In genomic region chr6:27617046-27617687, GRCh38 we compare ENCODE assay signal across 7 cellular contexts.
A peak's percentile ranks its signal among the peaks of the same experiment; 100 is the strongest.
DNase-seq lines count a peak whose midpoint lies in the region; ATAC-seq and TF ChIP-seq lines count a peak whose summit lies in the region.

No MANE protein-coding gene starts in this region.

- WGBS in GM23248 (ENCODE audit: low coverage in 1 of 2, low lambda C conversion rate in 2 of 2, missing lambda C conversion rate in 2 of 2), 2 experiments, result 1 to 2% methylated on average over 18 of the region's 18 CpGs
- 3% methylated on average over 18 of the region's 18 CpGs for WGBS in esophagus squamous epithelium, 2 donors

- H3K27ac ChIP-seq in GM23248 (no peak overlapping the region), PC-9 (peak overlapping the region; percentile 30), esophagus squamous epithelium (no peak overlapping the region)

- H2AFZ ChIP-seq in GM23248 (peak overlapping the region; percentile 97), PC-9 (peak overlapping the region; percentile 90)

- peak overlapping the region; percentile 58 for H3K9ac ChIP-seq in GM23248

- H3K4me1 ChIP-seq in GM23248 (ENCODE audit: insufficient read depth), result no peaks in the 10 kb centered on the region; the same call in 1 of the 2 replicates
- peaks cover 8% of the 10 kb centered on the region for H3K4me1 ChIP-seq in PC-9 (replicated peaks; ENCODE audit: insufficient read depth)
- H3K4me1 ChIP-seq in esophagus squamous epithelium, result peaks cover 0 to 18% (median 0%) of the 10 kb centered on the region in 3 donors

- H3K27me3 ChIP-seq in GM23248 (replicated peaks; ENCODE audit: insufficient read depth) (peaks cover 5% of the 10 kb centered on the region; the same call in 1 of the 2 replicates), PC-9 (ENCODE audit: insufficient read depth, low read depth) (no peaks in the 10 kb centered on the region), esophagus squamous epithelium (peaks cover 0 to 94% (median 0%) of the 10 kb centered on the region in 4 donors)

- peak overlapping the region; percentile 99 for H3K4me2 ChIP-seq in GM23248 (ENCODE audit: unreplicated experiment)
- peak overlapping the region; percentile 88 for H3K4me2 ChIP-seq in PC-9

- H3K36me3 ChIP-seq in GM23248 (ENCODE audit: low read depth), result no peaks in the 10 kb centered on the region
- no peaks in the 10 kb centered on the region for H3K36me3 ChIP-seq in PC-9 (ENCODE audit: low read depth)
- H3K36me3 ChIP-seq in esophagus squamous epithelium, result no peaks in the 10 kb centered on the region

- no TSS peak for BruUV-seq in PC-9 (replicated peaks; lab: Mats Ljungman, UMichigan)

- DNase-seq in GM23248 (peak; percentile 50), PC-9 (peak in 1 of 2 experiments; percentile 27), esophagus squamous epithelium (lab: John Stamatoyannopoulos, UW) (no peak), skeletal muscle cell (ENCODE audit: low read depth) (no peak), anterior cingulate cortex (lab: John Stamatoyannopoulos, UW) (no peak), NOMO-1 (lab: John Stamatoyannopoulos, UW; ENCODE audit: unreplicated experiment in 2 of 2) (no peak)

- POLR2A ChIA-PET in PC-9 (lab: Charles Lee; ENCODE audit: unreplicated experiment), result interaction anchor here (0.7 kb wide), 1 partner anchor 51 kb away, joined by 3 read pairs; no protein-coding TSS in a partner anchor

- ATAC-seq in GM19324 (IDR thresholded peaks at IDR 0.05; ENCODE audit: low FRiP score, unreplicated experiment), result no peak

- TF ChIP-seq CTCF in PC-9 (conservative IDR thresholded peaks at IDR 0.05) (no peak), esophagus squamous epithelium (IDR thresholded peaks at IDR 0.05) (no peak)

- H3K4me3 ChIP-seq in GM23248 (peak overlapping the region; percentile 84), PC-9 (peak overlapping the region; percentile 78), esophagus squamous epithelium (peak overlapping the region; percentile 6 to 55 (median 35)), skeletal muscle cell (ENCODE audit: low read depth, low read length) (peak overlapping the region; percentile 57)

- in situ Hi-C loops in GM23248 (cut with MboI), result no loop called here

- CTCF ChIA-PET in PC-9 (lab: Charles Lee), result interaction anchor here (0.6 to 1.5 kb wide), 6 partner anchors 8 to 71 kb away, joined by 3 to 9 read pairs (median 4); no protein-coding TSS in a partner anchor

- H3F3A ChIP-seq in GM23248 (ENCODE audit: insufficient read depth), result peaks cover 5% of the 10 kb centered on the region; the same call in 1 of the 2 replicates
- H3F3A ChIP-seq in PC-9 (ENCODE audit: insufficient read depth, low read depth), result peaks cover 20% of the 10 kb centered on the region

- no peak for TF ChIP-seq POLR2A in esophagus squamous epithelium (IDR thresholded peaks at IDR 0.05)

- H3K79me2 ChIP-seq in GM23248 (ENCODE audit: insufficient read depth) (no peaks in the 10 kb centered on the region), PC-9 (ENCODE audit: low read depth) (no peaks in the 10 kb centered on the region)

- H3K9me3 ChIP-seq in GM23248 (ENCODE audit: low read depth) (no peaks in the 10 kb centered on the region), PC-9 (ENCODE audit: insufficient read depth, low read depth) (no peaks in the 10 kb centered on the region), esophagus squamous epithelium (no peaks in the 10 kb centered on the region)

- intact Hi-C loops in PC-9 (cut with micrococcal nuclease; ENCODE audit: unreplicated experiment) (loop anchor here (5.0 kb wide), 1 partner anchor 55 kb away; no protein-coding TSS in a partner anchor), esophagus squamous epithelium (cut with DNase I) (no loop called here)

- H3K9me2 ChIP-seq in GM23248 (ENCODE audit: insufficient read depth) (no peaks in the 10 kb centered on the region), PC-9 (ENCODE audit: insufficient read depth) (no peaks in the 10 kb centered on the region)

- H4K20me1 ChIP-seq in GM23248 (ENCODE audit: insufficient read depth) (no peaks in the 10 kb centered on the region), PC-9 (ENCODE audit: insufficient read depth) (no peaks in the 10 kb centered on the region)
